11 cellular contexts compared by ENCODE assay signal in genomic region chr14:103721334-103722120, GRCh38. TPM values are rescaled to one million over a fixed set of nuclear protein-coding genes. Genes with fewer than 3 reads are reported as not detected.
DNase-seq lines count a peak whose midpoint lies in the region; ATAC-seq and TF ChIP-seq lines count a peak whose summit lies in the region.
"Had no signal": no experiment of that assay in that cellular context is flagged by ENCODE, and none has a peak within 500 bp of the region (broad histone marks: within the 10 kb centered on the region; RNA-seq: fewer than 3 reads in every experiment).

No MANE protein-coding gene starts in this region.

- H3K27ac ChIP-seq in brain microvascular endothelial cell = peak overlapping the region; percentile 35
- H3K27ac ChIP-seq: C4-2B, KMS-11 had no signal

- no peaks in the 10 kb centered on the region for H3K27me3 ChIP-seq in brain microvascular endothelial cell (replicated peaks)

- H3K36me3 ChIP-seq in brain microvascular endothelial cell (replicated peaks) = no peaks in the 10 kb centered on the region

- DNase-seq in 8988T (peak; percentile 97), HT1080 (ENCODE audit: low read depth) (peak; percentile 83), brain microvascular endothelial cell (peak; percentile 84), nucleus accumbens (lab: John Stamatoyannopoulos, UW) (peak in 32 of 56 donors; percentile 23 to 83 (median 50)), SHP77 treated with DMSO at 0.1 percent for 48 hours (lab: John Stamatoyannopoulos, UW) (no peak)
- DNase-seq: NCI-H446 treated with DMSO at 0.1 percent for 48 hours had no signal

- ATAC-seq in GM21529 (IDR thresholded peaks at IDR 0.05; ENCODE audit: unreplicated experiment) = no peak
- no peak for ATAC-seq in HG02970 (IDR thresholded peaks at IDR 0.05; ENCODE audit: low FRiP score, unreplicated experiment)
- no peak for ATAC-seq in GM18519 (IDR thresholded peaks at IDR 0.05; ENCODE audit: low FRiP score, unreplicated experiment)

- H3K4me3 ChIP-seq in brain microvascular endothelial cell (ENCODE audit: low read depth, low read length) = no peak overlapping the region

- in situ Hi-C loops in brain microvascular endothelial cell (cut with HindIII; ENCODE audit: low pct_ligation_motif_present, low sequenced_read_pairs) = no loop called here

- peak; percentile 28 for TF ChIP-seq CTCF in brain microvascular endothelial cell (IDR thresholded peaks at IDR 0.05; ENCODE audit: low read depth, low read length, missing control alignments)

RNA-seq across cellular contexts. Expression of gene ZFYVE21, which starts 5.9 kb away (rescaled TPM):
- 30.0 and 45.3 TPM in 2 replicates for total RNA-seq in HT1080 (2014; rRNA removed; shearing (Covaris generic))
- polyA plus RNA-seq in HT1080 (2015; cell fraction: cytosol; rRNA removed) = 39.0 and 45.8 TPM in 2 replicates
- 25.7 and 46.7 TPM in 2 replicates for polyA plus RNA-seq in HT1080 (2015; cell fraction: nucleus; rRNA removed)

RNA-seq across cellular contexts. Expression of gene XRCC3, which starts 6.3 kb away (rescaled TPM):
- 70.5 and 77.9 TPM in 2 replicates for total RNA-seq in HT1080 (2014; rRNA removed; shearing (Covaris generic))
- polyA plus RNA-seq in HT1080 (2015; cell fraction: cytosol; rRNA removed) = 26.1 and 27.1 TPM in 2 replicates
- polyA plus RNA-seq in HT1080 (2015; cell fraction: nucleus; rRNA removed) = 47.5 and 63.7 TPM in 2 replicates
